In genomic region chr5:66247176-66247960, GRCh38 we compare ENCODE assay signal across 15 cellular contexts.
DNase-seq lines count a peak whose midpoint lies in the region; ATAC-seq, FAIRE-seq and TF ChIP-seq lines count a peak whose summit lies in the region.
"Had no signal": no experiment of that assay in that cellular context is flagged by ENCODE, and none has a peak within 500 bp of the region (broad histone marks: within the 10 kb centered on the region; RNA-seq: fewer than 3 reads in every experiment).

No MANE protein-coding gene starts in this region.

- no peak for TF ChIP-seq EP300 in SK-N-SH (IDR thresholded peaks at IDR 0.05; ENCODE audit: borderline replicate concordance in 1 of 2, low read depth in 1 of 2, low read length in 1 of 2)

- no peak overlapping the region for H3K27ac ChIP-seq in SK-N-SH (ENCODE audit: low read depth in 2 of 2, low read length in 1 of 2)
- no peak overlapping the region for H3K27ac ChIP-seq in RWPE2 (ENCODE audit: poor library complexity, severe bottlenecking)
- H3K27ac ChIP-seq in fibroblast of lung (ENCODE audit: insufficient read depth, low read length) = no peak overlapping the region
- H3K27ac ChIP-seq: KMS-11 had no signal

- TF ChIP-seq RAD21 in SK-N-SH (IDR thresholded peaks at IDR 0.05; ENCODE audit: low read length) = no peak

- 43% methylated on average over 4 of the region's 4 CpGs for WGBS in SK-N-SH (ENCODE audit: low lambda C conversion rate)

- no peak for FAIRE-seq in GM12891 (lab: Jason Lieb, UNC)

- no peaks in the 10 kb centered on the region for H3K36me3 ChIP-seq in SK-N-SH (replicated peaks in 1 of 2; ENCODE audit: control insufficient read depth in 1 of 2, insufficient read depth in 2 of 2, low read length in 1 of 2)
- no peaks in the 10 kb centered on the region for H3K36me3 ChIP-seq in RWPE2 (ENCODE audit: low read depth)
- H3K36me3 ChIP-seq in fibroblast of lung (ENCODE audit: control insufficient read depth, insufficient read depth, low read length) = no peaks in the 10 kb centered on the region

- no peak for TF ChIP-seq POLR2A in GM12891 (IDR thresholded peaks at IDR 0.05; ENCODE audit: low read depth, low read length)

- H3K79me2 ChIP-seq in SK-N-SH (ENCODE audit: insufficient read depth) (no peaks in the 10 kb centered on the region), fibroblast of lung (ENCODE audit: control insufficient read depth, insufficient read depth, low read length) (no peaks in the 10 kb centered on the region)

- no peaks in the 10 kb centered on the region for H3K9me2 ChIP-seq in SK-N-SH

- CTCF ChIA-PET in SK-N-SH (lab: Yijun Ruan, JAX) = no interaction called here

- no peaks in the 10 kb centered on the region; the same call in 1 of the 2 replicates for H3K27me3 ChIP-seq in SK-N-SH (ENCODE audit: insufficient read depth)
- no peaks in the 10 kb centered on the region for H3K27me3 ChIP-seq in RWPE2 (ENCODE audit: insufficient read depth, poor library complexity, severe bottlenecking)
- H3K27me3 ChIP-seq in fibroblast of lung (ENCODE audit: control insufficient read depth, insufficient read depth, low read length) = no peaks in the 10 kb centered on the region

- POLR2A ChIA-PET in SK-N-SH (lab: Yijun Ruan, JAX) = interaction anchor here (0.5 kb wide), 1 partner anchor 44 kb away, joined by 3 read pairs; no protein-coding TSS in a partner anchor

- peak; percentile 47; the same call in 2 of the 3 replicates for ATAC-seq in SK-N-SH treated with all-trans-retinoic acid at 6 μM for 48 hours
- ATAC-seq in RWPE2 (ENCODE audit: low read depth) = peak; percentile 82
- ATAC-seq: stimulated activated naive B cell treated with anti-CD40 and anti-IgM and Interleukin-4, amounts not matched to agents 10 μg/mL and 1 μg/mL and 100 μg/mL, for 72 hours had no signal

- H3K4me3 ChIP-seq in SK-N-SH (ENCODE audit: low read depth in 2 of 2, low read length in 1 of 2) (no peak overlapping the region), RWPE2 (ENCODE audit: severe bottlenecking) (no peak overlapping the region), fibroblast of lung (replicated peaks in 1 of 4; ENCODE audit: control extremely low read depth in 1 of 4, insufficient read depth in 1 of 4, low read depth in 3 of 4, low read length in 4 of 4) (no peak overlapping the region)

- DNase-seq in SK-N-SH (no peak), RWPE2 (ENCODE audit: low spot score) (no peak), fibroblast of lung (ENCODE audit: low read depth in 2 of 2) (peak; percentile 71 to 86), stromal cell of bone marrow (ENCODE audit: low read depth) (peak; percentile 26), iPS-NIHi7 (ENCODE audit: extremely low spot score) (no peak), GM12891 (ENCODE audit: insufficient read length, low spot score) (no peak), NCI-H2029 (lab: John Stamatoyannopoulos, UW) (no peak)
- DNase-seq: activated CD8-positive, alpha-beta memory T cell treated with anti-CD3 and anti-CD28 coated beads, Interleukin-2, amount 50 U/mL, for 4 hours; AML-193; anterior cingulate cortex; GDM1; NCI-H774; stimulated activated naive B cell treated with anti-CD40 and anti-IgM and Interleukin-4, amounts not matched to agents 10 μg/mL and 1 μg/mL and 100 μg/mL, for 72 hours had no signal

- H2AFZ ChIP-seq in SK-N-SH (ENCODE audit: low read depth) (no peak overlapping the region), fibroblast of lung (ENCODE audit: low read length) (no peak overlapping the region)

- no peaks in the 10 kb centered on the region for H3F3A ChIP-seq in SK-N-SH (replicated peaks; ENCODE audit: insufficient read depth)

- no peak overlapping the region for H3K4me2 ChIP-seq in SK-N-SH
- no peak overlapping the region for H3K4me2 ChIP-seq in fibroblast of lung (ENCODE audit: extremely low read depth, insufficient read depth, low read length)
- H3K4me2 ChIP-seq: KMS-11 had no signal

- no peak for TF ChIP-seq CTCF in SK-N-SH (IDR thresholded peaks at IDR 0.05)
- no peak for TF ChIP-seq CTCF in RWPE2 (IDR thresholded peaks at IDR 0.05; ENCODE audit: poor library complexity, severe bottlenecking)
- no peak for TF ChIP-seq CTCF in fibroblast of lung (conservative IDR thresholded peaks at IDR 0.05 in 1 of 2, IDR thresholded peaks at IDR 0.05 in 1 of 2; ENCODE audit: low read depth in 1 of 2, low read length in 2 of 2)

- H3K9me3 ChIP-seq in SK-N-SH (no peaks in the 10 kb centered on the region), RWPE2 (ENCODE audit: severe bottlenecking) (no peaks in the 10 kb centered on the region), fibroblast of lung (ENCODE audit: control insufficient read depth, insufficient read depth, low read depth, low read length) (no peaks in the 10 kb centered on the region)

- no peaks in the 10 kb centered on the region for H4K20me1 ChIP-seq in SK-N-SH (ENCODE audit: insufficient read depth)
- H4K20me1 ChIP-seq in fibroblast of lung (ENCODE audit: control insufficient read depth, extremely low read depth, insufficient read depth, low read length) = no peaks in the 10 kb centered on the region

- H3K9ac ChIP-seq in SK-N-SH = no peak overlapping the region
- no peak overlapping the region for H3K9ac ChIP-seq in fibroblast of lung (ENCODE audit: insufficient read depth, low read length)
- H3K9ac ChIP-seq: KMS-11 had no signal

- no peaks in the 10 kb centered on the region; a peak in 2 of 4 replicates for H3K4me1 ChIP-seq in SK-N-SH (ENCODE audit: control insufficient read depth in 1 of 2, insufficient read depth in 2 of 2, low read depth in 1 of 2, low read length in 1 of 2)
- H3K4me1 ChIP-seq in RWPE2 (ENCODE audit: insufficient read depth, poor library complexity, severe bottlenecking) = peaks cover 14% of the 10 kb centered on the region
- peaks cover 2% of the 10 kb centered on the region for H3K4me1 ChIP-seq in fibroblast of lung (ENCODE audit: control insufficient read depth, extremely low read depth, insufficient read depth, low read length)

TF ChIP-seq in SK-N-SH treated with all-trans-retinoic acid at 6 μM for 48 hours, 23 proteins besides CTCF, POLR2A, EP300 and RAD21 (continues in another document):
- TF ChIP-seq TOX (CRISPR knock-in tag; IDR thresholded peaks at IDR 0.05; ENCODE audit: borderline replicate concordance) (no peak), ESRRG (CRISPR knock-in tag; IDR thresholded peaks at IDR 0.05) (no peak), ZNF70 (CRISPR knock-in tag; IDR thresholded peaks at IDR 0.05) (no peak), ZNF8 (CRISPR knock-in tag; IDR thresholded peaks at IDR 0.05) (no peak), POU6F1 (CRISPR knock-in tag; IDR thresholded peaks at IDR 0.05; ENCODE audit: borderline replicate concordance, low read depth) (no peak)

TF ChIP-seq in SK-N-SH, 30 proteins besides CTCF, POLR2A, EP300 and RAD21 (continues in another document):
- no peak for TF ChIP-seq NFIC (IDR thresholded peaks at IDR 0.05; ENCODE audit: borderline replicate concordance)
- no peak for TF ChIP-seq GABPA (IDR thresholded peaks at IDR 0.05; ENCODE audit: low read depth)
- no peak for TF ChIP-seq FOXJ3 (CRISPR knock-in tag; IDR thresholded peaks at IDR 0.05)
- no peak for TF ChIP-seq MAX (IDR thresholded peaks at IDR 0.05; ENCODE audit: low read depth)
- TF ChIP-seq JUND (IDR thresholded peaks at IDR 0.05) = no peak
- no peak for TF ChIP-seq IRF3 (IDR thresholded peaks at IDR 0.05; ENCODE audit: low read depth, low read length)
- no peak for TF ChIP-seq RXRA (IDR thresholded peaks at IDR 0.05; ENCODE audit: borderline replicate concordance, low read depth)

TF ChIP-seq in GM12891, 5 proteins besides CTCF, POLR2A, EP300 and RAD21:
- TF ChIP-seq PAX5 (IDR thresholded peaks at IDR 0.05; ENCODE audit: insufficient read depth, low read length, severe bottlenecking) = no peak
- no peak for TF ChIP-seq TAF1 (IDR thresholded peaks at IDR 0.05; ENCODE audit: low read depth, low read length)
- TF ChIP-seq POU2F2 (IDR thresholded peaks at IDR 0.05; ENCODE audit: low read depth, low read length) = no peak
- no peak for TF ChIP-seq SPI1 (IDR thresholded peaks at IDR 0.05; ENCODE audit: low read depth, low read length)
- TF ChIP-seq POLR2AphosphoS5 (IDR thresholded peaks at IDR 0.05; ENCODE audit: low read depth, low read length) = no peak

Comparison
In these comparisons a context has a peak if more than half of its experiments do, and no peak if none do; other contexts are left out.
1. DNase-seq: peak in fibroblast of lung (2 of 2) and stromal cell of bone marrow (single experiment); none in SK-N-SH (single experiment), RWPE2 (single experiment), iPS-NIHi7 (single experiment), GM12891 (single experiment) and NCI-H2029 (single experiment).